In the genomic region with DNA sequence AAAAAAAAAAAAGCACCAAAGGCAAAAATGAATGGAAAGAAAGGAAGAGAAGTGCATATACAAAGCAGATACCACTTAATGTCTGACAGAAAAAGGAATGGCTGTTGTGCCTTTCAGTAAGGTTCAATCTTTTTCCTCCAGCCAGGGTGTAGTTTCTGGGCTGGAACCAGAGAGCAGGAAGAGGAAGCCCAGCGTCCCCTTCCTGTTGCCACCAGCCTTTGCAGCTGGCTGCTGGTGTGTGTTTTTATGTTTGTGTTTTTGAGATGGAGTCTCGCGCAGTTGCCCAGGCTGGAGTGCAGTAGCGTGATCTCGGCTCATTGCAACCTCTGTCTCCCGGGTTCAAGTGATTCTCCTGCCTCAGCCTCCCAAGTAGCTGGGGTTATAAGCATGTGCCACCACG, we compare ENCODE assay signal across 1 cellular context.
TF ChIP-seq lines count a peak whose summit lies in the region.

No MANE protein-coding gene starts in this region.

TF ChIP-seq in GM23338, 12 proteins besides CTCF, POLR2A, EP300 and RAD21 (continued from another document):
- TF ChIP-seq, protein P1, sequence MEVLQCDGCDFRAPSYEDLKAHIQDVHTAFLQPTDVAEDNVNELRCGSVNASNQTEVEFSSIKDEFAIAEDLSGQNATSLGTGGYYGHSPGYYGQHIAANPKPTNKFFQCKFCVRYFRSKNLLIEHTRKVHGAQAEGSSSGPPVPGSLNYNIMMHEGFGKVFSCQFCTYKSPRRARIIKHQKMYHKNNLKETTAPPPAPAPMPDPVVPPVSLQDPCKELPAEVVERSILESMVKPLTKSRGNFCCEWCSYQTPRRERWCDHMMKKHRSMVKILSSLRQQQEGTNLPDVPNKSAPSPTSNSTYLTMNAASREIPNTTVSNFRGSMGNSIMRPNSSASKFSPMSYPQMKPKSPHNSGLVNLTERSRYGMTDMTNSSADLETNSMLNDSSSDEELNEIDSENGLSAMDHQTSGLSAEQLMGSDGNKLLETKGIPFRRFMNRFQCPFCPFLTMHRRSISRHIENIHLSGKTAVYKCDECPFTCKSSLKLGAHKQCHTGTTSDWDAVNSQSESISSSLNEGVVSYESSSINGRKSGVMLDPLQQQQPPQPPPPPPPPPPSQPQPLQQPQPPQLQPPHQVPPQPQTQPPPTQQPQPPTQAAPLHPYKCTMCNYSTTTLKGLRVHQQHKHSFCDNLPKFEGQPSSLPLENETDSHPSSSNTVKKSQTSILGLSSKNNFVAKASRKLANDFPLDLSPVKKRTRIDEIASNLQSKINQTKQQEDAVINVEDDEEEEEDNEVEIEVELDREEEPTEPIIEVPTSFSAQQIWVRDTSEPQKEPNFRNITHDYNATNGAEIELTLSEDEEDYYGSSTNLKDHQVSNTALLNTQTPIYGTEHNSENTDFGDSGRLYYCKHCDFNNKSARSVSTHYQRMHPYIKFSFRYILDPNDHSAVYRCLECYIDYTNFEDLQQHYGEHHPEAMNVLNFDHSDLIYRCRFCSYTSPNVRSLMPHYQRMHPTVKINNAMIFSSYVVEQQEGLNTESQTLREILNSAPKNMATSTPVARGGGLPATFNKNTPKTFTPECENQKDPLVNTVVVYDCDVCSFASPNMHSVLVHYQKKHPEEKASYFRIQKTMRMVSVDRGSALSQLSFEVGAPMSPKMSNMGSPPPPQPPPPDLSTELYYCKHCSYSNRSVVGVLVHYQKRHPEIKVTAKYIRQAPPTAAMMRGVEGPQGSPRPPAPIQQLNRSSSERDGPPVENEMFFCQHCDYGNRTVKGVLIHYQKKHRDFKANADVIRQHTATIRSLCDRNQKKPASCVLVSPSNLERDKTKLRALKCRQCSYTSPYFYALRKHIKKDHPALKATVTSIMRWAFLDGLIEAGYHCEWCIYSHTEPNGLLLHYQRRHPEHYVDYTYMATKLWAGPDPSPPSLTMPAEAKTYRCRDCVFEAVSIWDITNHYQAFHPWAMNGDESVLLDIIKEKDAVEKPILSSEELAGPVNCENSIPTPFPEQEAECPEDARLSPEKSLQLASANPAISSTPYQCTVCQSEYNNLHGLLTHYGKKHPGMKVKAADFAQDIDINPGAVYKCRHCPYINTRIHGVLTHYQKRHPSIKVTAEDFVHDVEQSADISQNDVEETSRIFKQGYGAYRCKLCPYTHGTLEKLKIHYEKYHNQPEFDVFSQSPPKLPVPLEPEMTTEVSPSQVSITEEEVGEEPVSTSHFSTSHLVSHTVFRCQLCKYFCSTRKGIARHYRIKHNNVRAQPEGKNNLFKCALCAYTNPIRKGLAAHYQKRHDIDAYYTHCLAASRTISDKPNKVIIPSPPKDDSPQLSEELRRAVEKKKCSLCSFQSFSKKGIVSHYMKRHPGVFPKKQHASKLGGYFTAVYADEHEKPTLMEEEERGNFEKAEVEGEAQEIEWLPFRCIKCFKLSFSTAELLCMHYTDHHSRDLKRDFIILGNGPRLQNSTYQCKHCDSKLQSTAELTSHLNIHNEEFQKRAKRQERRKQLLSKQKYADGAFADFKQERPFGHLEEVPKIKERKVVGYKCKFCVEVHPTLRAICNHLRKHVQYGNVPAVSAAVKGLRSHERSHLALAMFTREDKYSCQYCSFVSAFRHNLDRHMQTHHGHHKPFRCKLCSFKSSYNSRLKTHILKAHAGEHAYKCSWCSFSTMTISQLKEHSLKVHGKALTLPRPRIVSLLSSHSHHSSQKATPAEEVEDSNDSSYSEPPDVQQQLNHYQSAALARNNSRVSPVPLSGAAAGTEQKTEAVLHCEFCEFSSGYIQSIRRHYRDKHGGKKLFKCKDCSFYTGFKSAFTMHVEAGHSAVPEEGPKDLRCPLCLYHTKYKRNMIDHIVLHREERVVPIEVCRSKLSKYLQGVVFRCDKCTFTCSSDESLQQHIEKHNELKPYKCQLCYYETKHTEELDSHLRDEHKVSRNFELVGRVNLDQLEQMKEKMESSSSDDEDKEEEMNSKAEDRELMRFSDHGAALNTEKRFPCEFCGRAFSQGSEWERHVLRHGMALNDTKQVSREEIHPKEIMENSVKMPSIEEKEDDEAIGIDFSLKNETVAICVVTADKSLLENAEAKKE (CRISPR knock-in tag; IDR thresholded peaks at IDR 0.05): no peak
